21 cellular contexts compared by ENCODE assay signal in the genomic region with DNA sequence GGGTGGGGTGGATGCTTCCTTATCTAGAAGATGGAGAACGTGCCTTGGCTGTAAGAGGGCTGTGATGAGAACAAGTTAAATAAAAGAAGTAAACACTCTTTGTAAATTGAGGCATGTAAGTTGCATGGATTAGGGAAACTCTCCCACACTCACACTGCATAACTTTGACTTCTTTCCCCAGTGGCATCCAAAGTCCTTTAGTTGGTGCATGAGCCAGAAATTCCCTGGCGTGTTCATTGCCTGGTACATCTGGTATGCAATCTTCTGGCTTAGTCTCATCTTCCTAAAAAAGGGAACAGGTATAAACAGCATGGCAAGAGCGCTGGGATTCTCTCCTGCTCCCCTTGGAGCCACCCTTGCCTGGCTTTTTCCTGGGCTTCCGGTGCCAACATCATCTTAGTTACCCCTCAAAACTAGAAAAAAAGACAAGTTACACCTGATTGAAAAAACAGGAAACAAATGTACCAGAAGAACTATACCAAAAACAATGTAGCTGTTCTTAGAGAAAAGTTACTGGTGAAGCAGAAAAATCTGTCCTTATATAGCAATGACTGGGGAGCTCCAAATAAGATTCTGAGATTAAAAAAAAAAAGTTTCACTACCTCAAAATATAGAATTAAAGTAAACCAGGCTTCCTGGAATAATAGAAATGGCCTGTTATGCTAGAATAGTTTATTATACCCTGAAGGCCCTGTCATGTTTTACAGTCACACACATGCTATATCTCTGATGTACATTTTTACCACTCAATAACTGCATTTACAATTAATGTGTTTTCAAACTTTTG. TPM values are rescaled to one million over a fixed set of nuclear protein-coding genes. Genes with fewer than 3 reads are reported as not detected.
DNase-seq lines count a peak whose midpoint lies in the region; ATAC-seq, FAIRE-seq and TF ChIP-seq lines count a peak whose summit lies in the region.
"Had no signal": no experiment of that assay in that cellular context is flagged by ENCODE, and none has a peak within 500 bp of the region (broad histone marks: within the 10 kb centered on the region; RNA-seq: fewer than 3 reads in every experiment).

No MANE protein-coding gene starts in this region.

- H2AFZ ChIP-seq in OCI-LY1 (ENCODE audit: low read length) (no peak overlapping the region), GM12878 (ENCODE audit: control insufficient read depth, low read depth, low read length) (no peak overlapping the region)

- TF ChIP-seq CTCF in CD8-positive, alpha-beta T cell (IDR thresholded peaks at IDR 0.05): no peak
- TF ChIP-seq CTCF in OCI-LY1 (IDR thresholded peaks at IDR 0.05; ENCODE audit: low read length) (no peak), GM12878 (IDR thresholded peaks at IDR 0.05 in 2 of 3, conservative IDR thresholded peaks at IDR 0.05 in 1 of 3; ENCODE audit: control insufficient read depth in 2 of 3, extremely low read depth in 1 of 3, insufficient read depth in 1 of 3, low read depth in 3 of 3, low read length in 3 of 3) (no peak)

- no peak for ATAC-seq in CD8-positive, alpha-beta T cell
- ATAC-seq in GM12878: no peak
- ATAC-seq in naive thymus-derived CD8-positive, alpha-beta T cell: no peak
- no peak for ATAC-seq in HG02981 (IDR thresholded peaks at IDR 0.05; ENCODE audit: unreplicated experiment)
- ATAC-seq in GM21515 (IDR thresholded peaks at IDR 0.05; ENCODE audit: unreplicated experiment): no peak
- ATAC-seq: activated CD8-positive, alpha-beta T cell treated with anti-CD3 and anti-CD28 coated beads for 36 hours; HCT116; Panc1 had no signal

- no peak for DNase-seq in CD8-positive, alpha-beta T cell
- no peak for DNase-seq in GM12878 (ENCODE audit: low read depth, low spot score)
- DNase-seq in naive thymus-derived CD8-positive, alpha-beta T cell: no peak
- DNase-seq in stimulated activated CD4-positive, alpha-beta T cell treated with anti-CD3 and anti-CD28 coated beads, Interleukin-4, amount 100 ng/mL, for 24 hours: no peak
- DNase-seq: activated CD4-positive, CD25-positive, alpha-beta regulatory T cell treated with anti-CD3 and anti-CD28 coated beads, Interleukin-2, amount 50 U/mL, for 72 hours; activated CD8-positive, alpha-beta T cell treated with anti-CD3 and anti-CD28 coated beads for 36 hours; dorsolateral prefrontal cortex; hypothalamus; immature natural killer cell; NCI-H510A; T-helper 1 cell; tibial artery had no signal

- no peak for FAIRE-seq in GM12878 (lab: Jason Lieb, UNC)
- FAIRE-seq: frontal cortex, TTC549 had no signal

- no peak overlapping the region for H3K4me3 ChIP-seq in CD8-positive, alpha-beta T cell (ENCODE audit: low read depth, low read length)
- H3K4me3 ChIP-seq in OCI-LY1 (ENCODE audit: low read depth, low read length, poor library complexity, severe bottlenecking) (no peak overlapping the region), GM12878 (no peak overlapping the region)
- H3K4me3 ChIP-seq: BLaER1 treated with 17β-estradiol and CSF1 and Interleukin-3, amounts not matched to agents 10 nM and 100 nM; dorsolateral prefrontal cortex; tibial artery had no signal

- no peaks in the 10 kb centered on the region for H4K20me1 ChIP-seq in OCI-LY1 (ENCODE audit: insufficient read depth, low read length)
- H4K20me1 ChIP-seq in GM12878 (ENCODE audit: control insufficient read depth, insufficient read depth): no peaks in the 10 kb centered on the region

- H3K27ac ChIP-seq in CD8-positive, alpha-beta T cell (ENCODE audit: low read depth, low read length): no peak overlapping the region
- peak overlapping the region; percentile 50 for H3K27ac ChIP-seq in OCI-LY1 (ENCODE audit: low read depth, low read length, poor library complexity, severe bottlenecking)
- peak overlapping the region; percentile 53 for H3K27ac ChIP-seq in GM12878 (ENCODE audit: control insufficient read depth, insufficient read depth)
- H3K27ac ChIP-seq: BLaER1 treated with 17β-estradiol and CSF1 and Interleukin-3, amounts not matched to agents 10 nM and 100 nM; dorsolateral prefrontal cortex; HL-60; tibial artery had no signal

- H3K4me2 ChIP-seq in OCI-LY1 (ENCODE audit: low read length) (no peak overlapping the region), GM12878 (ENCODE audit: control insufficient read depth, insufficient read depth) (no peak overlapping the region)
- H3K4me2 ChIP-seq: BLaER1 treated with 17β-estradiol and CSF1 and Interleukin-3, amounts not matched to agents 10 nM and 100 nM had no signal

- H3K9ac ChIP-seq in OCI-LY1 (ENCODE audit: low read length): no peak overlapping the region
- peak overlapping the region; percentile 8; the same call in 1 of the 2 replicates for H3K9ac ChIP-seq in GM12878 (ENCODE audit: control insufficient read depth, insufficient read depth, low read length)
- H3K9ac ChIP-seq: BLaER1 treated with 17β-estradiol and CSF1 and Interleukin-3, amounts not matched to agents 10 nM and 100 nM had no signal

- no peaks in the 10 kb centered on the region for H3K27me3 Mint-ChIP-seq in CD8-positive, alpha-beta T cell (ENCODE audit: low read depth)
- H3K27me3 Mint-ChIP-seq in naive thymus-derived CD8-positive, alpha-beta T cell: no peaks in the 10 kb centered on the region
- H3K27me3 Mint-ChIP-seq: activated CD8-positive, alpha-beta T cell treated with anti-CD3 and anti-CD28 coated beads for 36 hours had no signal

- BruUV-seq in GM12878 (replicated peaks; lab: Mats Ljungman, UMichigan): TSS peak; percentile 9

- SMC1A ChIA-PET in GM12878 (lab: Charles Lee; ENCODE audit: uncharacterized antibody, unreplicated experiment): no interaction called here

- peaks cover 83% of the 10 kb centered on the region for H3K36me3 Mint-ChIP-seq in CD8-positive, alpha-beta T cell
- H3K36me3 Mint-ChIP-seq in naive thymus-derived CD8-positive, alpha-beta T cell: peaks cover 0 to 97% (median 20%) of the 10 kb centered on the region in 3 donors

- no peak overlapping the region for H3K4me3 Mint-ChIP-seq in CD8-positive, alpha-beta T cell
- H3K4me3 Mint-ChIP-seq in naive thymus-derived CD8-positive, alpha-beta T cell: no peak overlapping the region
- H3K4me3 Mint-ChIP-seq: activated CD8-positive, alpha-beta T cell treated with anti-CD3 and anti-CD28 coated beads for 36 hours; immature natural killer cell had no signal

- TF ChIP-seq EP300 in GM12878 (IDR thresholded peaks at IDR 0.05; ENCODE audit: borderline replicate concordance in 1 of 2, control insufficient read depth in 1 of 2, low read depth in 2 of 2, low read length in 2 of 2): no peak

- no peaks in the 10 kb centered on the region for H3K4me1 ChIP-seq in CD8-positive, alpha-beta T cell (ENCODE audit: insufficient read depth, low read length)
- H3K4me1 ChIP-seq in OCI-LY1 (ENCODE audit: insufficient read depth, low read length, severe bottlenecking): peaks cover 14% of the 10 kb centered on the region
- peaks cover 10% of the 10 kb centered on the region for H3K4me1 ChIP-seq in GM12878 (ENCODE audit: control insufficient read depth, insufficient read depth, low read length)

- intact Hi-C loops in CD8-positive, alpha-beta T cell (cut with DNase I, micrococcal nuclease): no loop called here
- intact Hi-C loops in GM12878 (cut with micrococcal nuclease; ENCODE audit: unreplicated experiment): no loop called here

- H3K79me2 ChIP-seq in OCI-LY1 (ENCODE audit: insufficient read depth, low read length) (no peaks in the 10 kb centered on the region), GM12878 (ENCODE audit: control insufficient read depth, insufficient read depth, low read length) (no peaks in the 10 kb centered on the region; the same call in none of the 2 replicates)

- in situ Hi-C loops in GM12878 (cut with MboI): no loop called here

- TF ChIP-seq POLR2A in GM12878 (IDR thresholded peaks at IDR 0.05; ENCODE audit: low read depth, low read length): no peak

- no peaks in the 10 kb centered on the region for H3K9me2 ChIP-seq in OCI-LY1 (ENCODE audit: low read depth, low read length)

- H3K36me3 ChIP-seq in CD8-positive, alpha-beta T cell (ENCODE audit: insufficient read depth, low read length): peaks cover 24% of the 10 kb centered on the region
- H3K36me3 ChIP-seq in OCI-LY1 (ENCODE audit: insufficient read depth, low read length): peaks cover 84% of the 10 kb centered on the region
- H3K36me3 ChIP-seq in GM12878 (ENCODE audit: control insufficient read depth in 2 of 2, insufficient read depth in 2 of 2, low read length in 1 of 2): peaks cover 6 to 23% of the 10 kb centered on the region in 2 experiments

- TF ChIP-seq RAD21 in GM12878 (IDR thresholded peaks at IDR 0.05; ENCODE audit: insufficient read depth, low read depth, low read length): no peak

- H3K4me1 Mint-ChIP-seq in CD8-positive, alpha-beta T cell (ENCODE audit: low read depth): peaks cover 6% of the 10 kb centered on the region
- peaks cover 8 to 44% (median 14%) of the 10 kb centered on the region in 4 donors for H3K4me1 Mint-ChIP-seq in naive thymus-derived CD8-positive, alpha-beta T cell

- CTCF ChIA-PET in CD8-positive, alpha-beta T cell (lab: Charles Lee): interaction anchor here (3.8 kb wide), 1 partner anchor 9 kb away, joined by 14 read pairs; the partner anchor contains the start of gene RP9
- CTCF ChIA-PET in GM12878 (lab: Yijun Ruan, JAX): interaction anchor here (1.5 kb wide), 1 partner anchor 22 kb away, joined by 4 read pairs; no protein-coding TSS in a partner anchor

- no peaks in the 10 kb centered on the region for H3K27me3 ChIP-seq in CD8-positive, alpha-beta T cell (ENCODE audit: insufficient read depth, low read length)
- H3K27me3 ChIP-seq in OCI-LY1 (ENCODE audit: insufficient read depth, low read length) (no peaks in the 10 kb centered on the region), GM12878 (replicated peaks in 1 of 2; ENCODE audit: control insufficient read depth in 2 of 2, insufficient read depth in 2 of 2, low read length in 1 of 2) (no peaks in the 10 kb centered on the region)
- H3K27me3 ChIP-seq: BLaER1 treated with 17β-estradiol and CSF1 and Interleukin-3, amounts not matched to agents 10 nM and 100 nM; dorsolateral prefrontal cortex; tibial artery had no signal

- peak overlapping the region; percentile 18 for H3K27ac Mint-ChIP-seq in CD8-positive, alpha-beta T cell
- peak overlapping the region in 7 of 10 donors; percentile 20 to 90 (median 59) for H3K27ac Mint-ChIP-seq in naive thymus-derived CD8-positive, alpha-beta T cell
- H3K27ac Mint-ChIP-seq: activated CD8-positive, alpha-beta T cell treated with anti-CD3 and anti-CD28 coated beads for 36 hours; immature natural killer cell had no signal

- no peaks in the 10 kb centered on the region for H3K9me3 ChIP-seq in CD8-positive, alpha-beta T cell (ENCODE audit: low read length)
- H3K9me3 ChIP-seq in OCI-LY1 (ENCODE audit: low read length) (no peaks in the 10 kb centered on the region), GM12878 (replicated peaks; ENCODE audit: control insufficient read depth, insufficient read depth, low read length) (no peaks in the 10 kb centered on the region)
- H3K9me3 ChIP-seq: BLaER1 treated with 17β-estradiol and CSF1 and Interleukin-3, amounts not matched to agents 10 nM and 100 nM; tibial artery had no signal

- H3K9me3 Mint-ChIP-seq in CD8-positive, alpha-beta T cell: no peaks in the 10 kb centered on the region
- no peaks in the 10 kb centered on the region for H3K9me3 Mint-ChIP-seq in naive thymus-derived CD8-positive, alpha-beta T cell
- H3K9me3 Mint-ChIP-seq: activated CD8-positive, alpha-beta T cell treated with anti-CD3 and anti-CD28 coated beads for 36 hours; immature natural killer cell had no signal

- 38% methylated on average over 4 of the region's 4 CpGs for WGBS in GM12878 (ENCODE audit: insufficient coverage, insufficient replicate concordance, low lambda C conversion rate, missing lambda C conversion rate)

- POLR2A ChIA-PET in CD8-positive, alpha-beta T cell (lab: Charles Lee): interaction anchor here (1.1 kb wide), 1 partner anchor 9 kb away, joined by 3 read pairs; no protein-coding TSS in a partner anchor
- POLR2A ChIA-PET in GM12878 (lab: Charles Lee): no interaction called here
- POLR2A ChIA-PET in naive thymus-derived CD8-positive, alpha-beta T cell (lab: Charles Lee): no interaction called here

- no peaks in the 10 kb centered on the region for H3F3A ChIP-seq in OCI-LY1 (ENCODE audit: insufficient read depth, low read length)

- RAD21 ChIA-PET in GM12878 (lab: Charles Lee; ENCODE audit: unreplicated experiment): no interaction called here

RNA-seq across cellular contexts. Expression of gene RP9, which starts 9.9 kb away (rescaled TPM):
- total RNA-seq in CD8-positive, alpha-beta T cell: 10 to 100 TPM; 20.2 to 21.8 TPM
- 14.0 and 14.6 TPM in 2 replicates for total RNA-seq in GM12878 (2013; cell fraction: nucleolus; rRNA removed)
- total RNA-seq in GM12878 (2014; rRNA removed): 13.9 and 14.8 TPM in 2 replicates
- 17.7 and 18.5 TPM in 2 replicates for total RNA-seq in GM12878 (2014; rRNA removed; fragmentation: Illumina TruSeq; extraction: Trizol)
- 9.7 and 11.4 TPM in 2 replicates for total RNA-seq in GM12878 (2021)
- 16.2 TPM for polyA plus RNA-seq in GM12878 (2011; ENCODE audit: low read depth)
- 20.2 and 20.3 TPM in 2 replicates for polyA plus RNA-seq in GM12878 (2011; rRNA removed)
- polyA plus RNA-seq in GM12878 (2011; cell fraction: cytosol; rRNA removed): 12.6 and 16.5 TPM in 2 replicates
- polyA plus RNA-seq in GM12878 (2011; cell fraction: nucleus; rRNA removed): 16.5 and 20.0 TPM in 2 replicates
- polyA plus RNA-seq in GM12878 (2012): 15.2 and 16.0 TPM in 2 replicates
- polyA plus RNA-seq in GM12878 (2014; fragmentation: Illumina TruSeq; extraction: Trizol): 20.8 and 25.3 TPM in 2 replicates
- polyA plus RNA-seq in GM12878 (2014; fragmentation: Nextera tagmentation; extraction: Ambion mirVana): 1 to 10 TPM; 7.6 to 9.6 TPM
- polyA plus RNA-seq in GM12878 (2014; rRNA removed): 16.1 and 16.3 TPM in 2 replicates
- 10 to 100 TPM; 21.8 to 23.9 TPM for polyA plus RNA-seq in GM12878 (2016; fragmentation: Nextera tagmentation; extraction: Ambion mirVana)
- 10.7 and 12.9 TPM in 2 replicates for polyA minus RNA-seq in GM12878 (2011; rRNA and poly(A)+ RNA removed)
- polyA minus RNA-seq in GM12878 (2011; cell fraction: cytosol; rRNA and poly(A)+ RNA removed): 3.5 and 6.7 TPM in 2 replicates
- polyA minus RNA-seq in GM12878 (2011; cell fraction: nucleus; rRNA and poly(A)+ RNA removed): 14.6 and 20.7 TPM in 2 replicates
- 10 to 100 TPM; 20.2 to 21.7 TPM for total RNA-seq in naive thymus-derived CD8-positive, alpha-beta T cell
- 10 to 100 TPM; 15.3 to 23.9 (median 20.3) TPM for polyA plus RNA-seq in naive thymus-derived CD8-positive, alpha-beta T cell

RNA-seq across cellular contexts. Expression of gene BBS9, which starts 30.0 kb away (rescaled TPM):
- total RNA-seq in CD8-positive, alpha-beta T cell: 10 to 100 TPM; 15.7 to 16.7 TPM
- 41.7 and 42.0 TPM in 2 replicates for total RNA-seq in GM12878 (2013; cell fraction: nucleolus; rRNA removed)
- total RNA-seq in GM12878 (2014; rRNA removed): 2.8 and 3.3 TPM in 2 replicates
- total RNA-seq in GM12878 (2014; rRNA removed; fragmentation: Illumina TruSeq; extraction: Trizol): 2.4 and 2.8 TPM in 2 replicates
- 4.1 and 4.8 TPM in 2 replicates for total RNA-seq in GM12878 (2021)
- polyA plus RNA-seq in GM12878 (2011; ENCODE audit: low read depth): 3.2 TPM
- polyA plus RNA-seq in GM12878 (2011; rRNA removed): 5.6 and 6.5 TPM in 2 replicates
- 2.7 and 3.3 TPM in 2 replicates for polyA plus RNA-seq in GM12878 (2011; cell fraction: cytosol; rRNA removed)
- 3.3 and 5.1 TPM in 2 replicates for polyA plus RNA-seq in GM12878 (2011; cell fraction: nucleus; rRNA removed)
- polyA plus RNA-seq in GM12878 (2012): 3.2 and 4.1 TPM in 2 replicates
- polyA plus RNA-seq in GM12878 (2014; fragmentation: Illumina TruSeq; extraction: Trizol): 2.2 and 2.9 TPM in 2 replicates
- polyA plus RNA-seq in GM12878 (2014; fragmentation: Nextera tagmentation; extraction: Ambion mirVana): 1 to 10 TPM; 1.2 to 2.3 TPM
- polyA plus RNA-seq in GM12878 (2014; rRNA removed): 1.5 TPM in 2 replicates
- polyA plus RNA-seq in GM12878 (2016; fragmentation: Nextera tagmentation; extraction: Ambion mirVana): 1 to 10 TPM; 2.3 to 4.5 TPM
- 11.0 and 14.5 TPM in 2 replicates for polyA minus RNA-seq in GM12878 (2011; rRNA and poly(A)+ RNA removed)
- 3.6 and 5.6 TPM in 2 replicates for polyA minus RNA-seq in GM12878 (2011; cell fraction: cytosol; rRNA and poly(A)+ RNA removed)
- polyA minus RNA-seq in GM12878 (2011; cell fraction: nucleus; rRNA and poly(A)+ RNA removed): 19.0 and 33.4 TPM in 2 replicates
- total RNA-seq in naive thymus-derived CD8-positive, alpha-beta T cell: 10 to 100 TPM; 22.0 to 31.8 TPM
- 10 to 100 TPM; 11.2 to 12.7 (median 11.6) TPM for polyA plus RNA-seq in naive thymus-derived CD8-positive, alpha-beta T cell

RNA-seq across cellular contexts. Expression of gene NT5C3A, which starts 36.8 kb away (rescaled TPM):
- 10 to 100 TPM; 36.1 to 39.6 TPM for total RNA-seq in CD8-positive, alpha-beta T cell
- 83.7 and 97.2 TPM in 2 replicates for total RNA-seq in GM12878 (2013; cell fraction: nucleolus; rRNA removed)
- total RNA-seq in GM12878 (2014; rRNA removed): 61.0 and 80.5 TPM in 2 replicates
- total RNA-seq in GM12878 (2014; rRNA removed; fragmentation: Illumina TruSeq; extraction: Trizol): 86.8 and 95.5 TPM in 2 replicates
- total RNA-seq in GM12878 (2021): 53.8 and 60.2 TPM in 2 replicates
- 57.7 TPM for polyA plus RNA-seq in GM12878 (2011; ENCODE audit: low read depth)
- polyA plus RNA-seq in GM12878 (2011; rRNA removed): 96.5 and 181 TPM in 2 replicates
- 30.2 and 44.6 TPM in 2 replicates for polyA plus RNA-seq in GM12878 (2011; cell fraction: cytosol; rRNA removed)
- polyA plus RNA-seq in GM12878 (2011; cell fraction: nucleus; rRNA removed): 26.3 and 27.5 TPM in 2 replicates
- polyA plus RNA-seq in GM12878 (2012): 87.2 and 109 TPM in 2 replicates
- 88.1 and 115 TPM in 2 replicates for polyA plus RNA-seq in GM12878 (2014; fragmentation: Illumina TruSeq; extraction: Trizol)
- 100 to 1,000 TPM in 1 of 2 experiments, 10 to 100 TPM in 1; 81.8 to 111 TPM for polyA plus RNA-seq in GM12878 (2014; fragmentation: Nextera tagmentation; extraction: Ambion mirVana)
- polyA plus RNA-seq in GM12878 (2014; rRNA removed): 50.9 and 59.9 TPM in 2 replicates
- polyA plus RNA-seq in GM12878 (2016; fragmentation: Nextera tagmentation; extraction: Ambion mirVana): 10 to 100 TPM; 53.0 to 57.9 TPM
- 24.4 and 36.4 TPM in 2 replicates for polyA minus RNA-seq in GM12878 (2011; rRNA and poly(A)+ RNA removed)
- 13.9 and 16.7 TPM in 2 replicates for polyA minus RNA-seq in GM12878 (2011; cell fraction: cytosol; rRNA and poly(A)+ RNA removed)
- 19.2 and 27.1 TPM in 2 replicates for polyA minus RNA-seq in GM12878 (2011; cell fraction: nucleus; rRNA and poly(A)+ RNA removed)
- total RNA-seq in naive thymus-derived CD8-positive, alpha-beta T cell: 10 to 100 TPM; 52.2 to 53.6 TPM
- polyA plus RNA-seq in naive thymus-derived CD8-positive, alpha-beta T cell: 10 to 100 TPM; 44.6 to 53.9 (median 48.3) TPM
